ENCODE assay signal across 8 cellular contexts in genomic region chr20:44609511-44610312, GRCh38. TPM values are rescaled to one million over a fixed set of nuclear protein-coding genes. Genes with fewer than 3 reads are reported as not detected.
DNase-seq lines count a peak whose midpoint lies in the region; ATAC-seq and TF ChIP-seq lines count a peak whose summit lies in the region.

No MANE protein-coding gene starts in this region.

- no peak overlapping the region for H3K4ac ChIP-seq in H9 (ENCODE audit: low read depth, low read length)

- no peak overlapping the region for H3T11ph ChIP-seq in H9 (ENCODE audit: low read length)

- H2AFZ ChIP-seq in DND-41 (ENCODE audit: low read depth, low read length) (peak overlapping the region; percentile 62), H9 (ENCODE audit: low read length) (no peak overlapping the region), SU-DHL-6 (ENCODE audit: low read depth, low read length, severe bottlenecking) (peak overlapping the region; percentile 93)

- H3K14ac ChIP-seq in H9 (ENCODE audit: insufficient read depth, low read length), result no peak overlapping the region

- H3K79me2 ChIP-seq in DND-41 (ENCODE audit: insufficient read depth, low read length) (no peaks in the 10 kb centered on the region), H9 (ENCODE audit: insufficient read depth, low read length) (no peaks in the 10 kb centered on the region), SU-DHL-6 (ENCODE audit: insufficient read depth, low read length) (0 out of 2 replicates have a peak, but pooled peaks cover 4% of the 10 kb centered on the region)

- peak; percentile 87 for ATAC-seq in DND-41 (ENCODE audit: insufficient read depth, low read depth)
- ATAC-seq in Right ventricle myocardium superior (ENCODE audit: poor library complexity), result peak; percentile 91

- no peak overlapping the region for H4K8ac ChIP-seq in H9 (replicated peaks; ENCODE audit: insufficient read length, low read depth, low read length)

- TF ChIP-seq CTCF in DND-41 (IDR thresholded peaks at IDR 0.05; ENCODE audit: borderline replicate concordance, extremely low read depth, low read length, poor library complexity, severe bottlenecking) (peak; percentile 100), H9 (conservative IDR thresholded peaks at IDR 0.05) (peak; percentile 98), SU-DHL-6 (IDR thresholded peaks at IDR 0.05; ENCODE audit: insufficient read depth, low read length, poor library complexity, severe bottlenecking) (peak; percentile 90), transverse colon (IDR thresholded peaks at IDR 0.05) (peak; percentile 96 to 98 (median 97))

- H2BK12ac ChIP-seq in H9 (ENCODE audit: insufficient read length, low read depth, low read length), result no peak overlapping the region

- no peaks in the 10 kb centered on the region for H3K9me2 ChIP-seq in SU-DHL-6 (replicated peaks; ENCODE audit: insufficient read depth, low read length)

- in situ Hi-C loops in transverse colon (cut with MboI; ENCODE audit: low pct_ligation_motif_present in 1 of 4, low pct_unique_long_range_greater_than_20kb in 1 of 4, low sequenced_read_pairs in 3 of 4), result loop anchor here (10.0 to 25.0 kb wide), 4 partner anchors 75 to 397 kb away; partner anchors contain the start of gene OSER1 (in 4 of the 4)

- no peak overlapping the region for H2AK5ac ChIP-seq in H9 (ENCODE audit: insufficient read length, low read length)

- peaks cover 7 to 14% of the 10 kb centered on the region in 2 experiments for H3K4me1 Mint-ChIP-seq in H9

- no peak overlapping the region for H2BK5ac ChIP-seq in H9 (ENCODE audit: insufficient read length, low read length)

- no peak overlapping the region for H4K91ac ChIP-seq in H9 (ENCODE audit: insufficient read length, low read depth, low read length)

- H3K4me3 ChIP-seq in DND-41 (ENCODE audit: low read depth in 1 of 2, low read length in 2 of 2) (peak overlapping the region in 1 of 2 experiments; percentile 38; a peak in 2 of 4 replicates), SU-DHL-6 (ENCODE audit: insufficient read depth, low read length, poor library complexity, severe bottlenecking) (peak overlapping the region; percentile 31), transverse colon (peak overlapping the region in 1 of 4 donors; percentile 29)

- peaks cover 9% of the 10 kb centered on the region for H3K27me3 Mint-ChIP-seq in H9 (ENCODE audit: low read depth)

- no peaks in the 10 kb centered on the region for H3K27me3 ChIP-seq in DND-41 (ENCODE audit: insufficient read depth, low read length, poor library complexity)
- no peaks in the 10 kb centered on the region for H3K27me3 ChIP-seq in H9 (ENCODE audit: insufficient read depth, low read length)
- H3K27me3 ChIP-seq in SU-DHL-6 (ENCODE audit: low read length), result no peaks in the 10 kb centered on the region
- no peaks in the 10 kb centered on the region for H3K27me3 ChIP-seq in transverse colon

- H3K4me1 ChIP-seq in DND-41 (ENCODE audit: insufficient read depth, low read length), result peaks cover 22% of the 10 kb centered on the region
- peaks cover 4% of the 10 kb centered on the region; the same call in 1 of the 2 replicates for H3K4me1 ChIP-seq in H9 (ENCODE audit: insufficient read depth, low read length)
- peaks cover 10 to 34% (median 13%) of the 10 kb centered on the region in 4 donors for H3K4me1 ChIP-seq in transverse colon

- H3K27ac ChIP-seq in DND-41 (ENCODE audit: low read length) (peak overlapping the region; percentile 68), H9 (ENCODE audit: insufficient read length, low read depth, low read length) (no peak overlapping the region), SU-DHL-6 (ENCODE audit: low read depth, low read length) (peak overlapping the region; percentile 96), transverse colon (peak overlapping the region; percentile 82 to 90 (median 86))

- peak overlapping the region; percentile 33 for H3K9ac ChIP-seq in DND-41 (ENCODE audit: low read depth, low read length)
- no peak overlapping the region for H3K9ac ChIP-seq in H9 (ENCODE audit: extremely low read depth, insufficient read length, low read length)
- peak overlapping the region; percentile 48 for H3K9ac ChIP-seq in SU-DHL-6 (ENCODE audit: low read length)

- no peaks in the 10 kb centered on the region for H3K23me2 ChIP-seq in H9 (ENCODE audit: insufficient read length, low read depth, low read length, poor library complexity, severe bottlenecking)

- H3K56ac ChIP-seq in H9 (ENCODE audit: insufficient read length, low read depth, low read length), result no peak overlapping the region

- H4K20me1 ChIP-seq in DND-41 (ENCODE audit: insufficient read depth, low read length), result no peaks in the 10 kb centered on the region
- H4K20me1 ChIP-seq in H9 (ENCODE audit: control insufficient read depth, insufficient read depth, insufficient read length), result no peaks in the 10 kb centered on the region
- no peaks in the 10 kb centered on the region for H4K20me1 ChIP-seq in SU-DHL-6 (ENCODE audit: low read depth, low read length)

- peaks cover 0 to 3% of the 10 kb centered on the region in 2 experiments; a peak in 3 of 5 replicates for H3K9me3 Mint-ChIP-seq in H9

- peak overlapping the region; percentile 57 for H3K4me2 ChIP-seq in DND-41 (ENCODE audit: insufficient read depth, low read length)
- H3K4me2 ChIP-seq in H9 (ENCODE audit: insufficient read depth, insufficient read length, low read length), result peak overlapping the region; percentile 12
- peak overlapping the region; percentile 60 for H3K4me2 ChIP-seq in SU-DHL-6 (ENCODE audit: low read depth, low read length, poor library complexity, severe bottlenecking)

- H3K9me3 ChIP-seq in DND-41 (ENCODE audit: insufficient read depth, low read length, severe bottlenecking), result no peaks in the 10 kb centered on the region
- H3K9me3 ChIP-seq in H9 (ENCODE audit: control insufficient read depth, low read depth, low read length), result no peaks in the 10 kb centered on the region
- H3K9me3 ChIP-seq in SU-DHL-6 (ENCODE audit: insufficient read depth, low read length), result no peaks in the 10 kb centered on the region
- no peaks in the 10 kb centered on the region for H3K9me3 ChIP-seq in transverse colon

- H2BK15ac ChIP-seq in H9 (ENCODE audit: low read depth, low read length), result no peak overlapping the region

- H4K5ac ChIP-seq in H9 (ENCODE audit: insufficient read length, low read depth, low read length), result no peak overlapping the region

- no CpG with 5 or more reads among the region's 25 CpGs for WGBS in H9 (ENCODE audit: extremely low coverage, insufficient read length, low lambda C conversion rate)
- WGBS in transverse colon (ENCODE audit: low coverage in 1 of 2), 2 donors, result 29 to 38% methylated on average over 2 to 24 of the region's 25 CpGs

- no peak overlapping the region for H2BK120ac ChIP-seq in H9 (ENCODE audit: low read depth, low read length, poor library complexity, severe bottlenecking)

- H3K36me3 ChIP-seq in DND-41 (ENCODE audit: insufficient read depth, low read length) (peaks cover 15% of the 10 kb centered on the region), SU-DHL-6 (ENCODE audit: low read length) (peaks cover 3% of the 10 kb centered on the region; the same call in 1 of the 2 replicates), transverse colon (peaks cover 0 to 3% (median 1%) of the 10 kb centered on the region in 4 donors)

- peaks cover 4 to 12% (median 9%) of the 10 kb centered on the region in 3 experiments; a peak in 5 of 7 replicates for H3K36me3 Mint-ChIP-seq in H9 (ENCODE audit: insufficient read depth in 1 of 3, low read depth in 3 of 3)

- H2BK20ac ChIP-seq in H9 (ENCODE audit: low read depth, low read length, poor library complexity, severe bottlenecking), result no peak overlapping the region

- no peak for TF ChIP-seq EP300 in transverse colon (IDR thresholded peaks at IDR 0.05; ENCODE audit: low read depth)

- peak; percentile 91 for DNase-seq in DND-41
- DNase-seq in H9, result peak; percentile 91
- DNase-seq in NCI-H1105 (lab: John Stamatoyannopoulos, UW), result peak; percentile 75
- peak; percentile 71 for DNase-seq in activated naive CD8-positive, alpha-beta T cell treated with anti-CD3 and anti-CD28 coated beads, Interleukin-2, amount 50 U/mL, for 16 hours (ENCODE audit: low read depth, low spot score)
- DNase-seq in Right ventricle myocardium superior, result peak; percentile 93
- DNase-seq in pons (ENCODE audit: low spot score), result peak; percentile 89
- peak; percentile 93 for DNase-seq in transverse colon

- peak overlapping the region; percentile 10 to 80 (median 74); a peak in 1 of 7 replicates for H3K27ac Mint-ChIP-seq in H9

- TF ChIP-seq POLR2A in transverse colon (IDR thresholded peaks at IDR 0.05), result no peak

- no peak overlapping the region for H3K23ac ChIP-seq in H9 (ENCODE audit: insufficient read length, low read depth, low read length)

- peaks cover 39% of the 10 kb centered on the region for H3F3A ChIP-seq in SU-DHL-6 (ENCODE audit: insufficient read depth)

- no peaks in the 10 kb centered on the region for H3K79me1 ChIP-seq in H9 (ENCODE audit: insufficient read depth, low read depth, low read length, poor library complexity, severe bottlenecking)

- intact Hi-C loops in Right ventricle myocardium superior (cut with DNase I) (loop anchor here (2.0 to 10.0 kb wide), 3 partner anchors 33 to 395 kb away; partner anchors contain the start of gene OSER1), transverse colon (cut with DNase I; ENCODE audit: low total_unique reads) (loop anchor here (1.0 kb wide), 1 partner anchor 78 kb away; no protein-coding TSS in a partner anchor)

- H3K18ac ChIP-seq in H9 (ENCODE audit: insufficient read length, low read depth, low read length), result no peak overlapping the region

- H3K4me3 Mint-ChIP-seq in H9, result no peak overlapping the region

RNA-seq across cellular contexts. Expression of gene PKIG, which starts 27.3 kb away (rescaled TPM):
- total RNA-seq in H9 (2021), result 23.0 and 27.0 TPM in 2 replicates
- total RNA-seq in Right ventricle myocardium superior, result 180 TPM
- 100 to 1,000 TPM in 1 of 4 donors, 10 to 100 TPM in 3; 40.8 to 106 (median 80.4) TPM for total RNA-seq in transverse colon

RNA-seq across cellular contexts. Expression of gene ADA, which starts 41.8 kb away (rescaled TPM):
- total RNA-seq in H9 (2021), result 19.2 and 22.0 TPM in 2 replicates
- total RNA-seq in Right ventricle myocardium superior, result 8.9 TPM
- 1 to 10 TPM; 2.6 to 5.4 (median 2.9) TPM for total RNA-seq in transverse colon
